In the genomic region with DNA sequence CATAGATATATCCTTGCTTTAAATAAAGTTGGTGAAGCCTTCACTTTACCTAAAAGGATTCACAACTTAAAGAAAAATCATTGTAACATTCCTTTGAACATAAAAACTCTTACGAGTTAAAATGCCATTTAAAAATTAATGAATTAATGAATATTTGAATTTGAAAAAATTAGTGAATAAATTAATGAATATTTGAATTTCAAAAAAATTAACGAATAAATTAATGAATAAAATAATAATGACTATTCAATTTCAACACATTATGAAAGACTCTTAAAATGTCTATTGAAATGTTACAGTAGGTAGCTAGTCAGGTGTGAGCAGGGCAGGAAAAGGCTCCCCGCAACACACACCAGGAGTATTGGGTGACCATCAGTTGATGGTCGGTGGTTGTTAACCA, we compare ENCODE assay signal across 25 cellular contexts. TPM values are rescaled to one million over a fixed set of nuclear protein-coding genes. Genes with fewer than 3 reads are reported as not detected.
"Had no signal": no experiment of that assay in that cellular context is flagged by ENCODE, and none has a peak within 500 bp of the region (broad histone marks: within the 10 kb centered on the region; RNA-seq: fewer than 3 reads in every experiment).

No MANE protein-coding gene starts in this region.

- H3K27me3 ChIP-seq: dorsolateral prefrontal cortex, esophagus squamous epithelium, gastroesophageal sphincter, heart left ventricle, hepatocyte, left lung had no signal

- FAIRE-seq: endothelial cell of umbilical vein had no signal

- H3K36me3 Mint-ChIP-seq: immature natural killer cell had no signal

- ATAC-seq: esophagus mucosa, gastroesophageal sphincter, heart left ventricle, left cardiac atrium, left lung, left ventricle myocardium superior, lower lobe of right lung, mucosa of descending colon had no signal

- H3K9me3 Mint-ChIP-seq: immature natural killer cell, mesothelial cell of epicardium had no signal

- DNase-seq: dermis blood vessel endothelial cell; dorsolateral prefrontal cortex; effector CD4-positive, alpha-beta T cell; effector memory CD4-positive, alpha-beta T cell; erythroblast; esophagus squamous epithelium; foreskin fibroblast; foreskin melanocyte; heart left ventricle; hypothalamus; immature natural killer cell; islet precursor cell; left cardiac atrium; left lung; left ventricle myocardium superior; lower lobe of right lung; mesenchymal stem cell; mucosa of descending colon had no signal

- H3K9me3 ChIP-seq: esophagus squamous epithelium, gastroesophageal sphincter, heart left ventricle, left lung, lower lobe of right lung, mucosa of descending colon had no signal

- H3K4me1 Mint-ChIP-seq: immature natural killer cell had no signal

- H3K4me1 ChIP-seq: esophagus squamous epithelium, heart left ventricle, left lung, lower lobe of right lung had no signal

- H3K4me3 Mint-ChIP-seq: immature natural killer cell, mesothelial cell of epicardium had no signal

- H3K27ac ChIP-seq: coronary artery, dorsolateral prefrontal cortex, epithelial cell of prostate, esophagus squamous epithelium, gastroesophageal sphincter, heart left ventricle, hepatocyte, left lung, lower lobe of right lung had no signal

- H3K27ac Mint-ChIP-seq: immature natural killer cell, mesothelial cell of epicardium had no signal

- H3K36me3 ChIP-seq: esophagus squamous epithelium, gastroesophageal sphincter, heart left ventricle, left lung, lower lobe of right lung had no signal

- H3K4me3 ChIP-seq: coronary artery, dorsolateral prefrontal cortex, esophagus squamous epithelium, gastroesophageal sphincter, heart left ventricle, hepatocyte, left lung, lower lobe of right lung, mucosa of descending colon had no signal

RNA-seq across cellular contexts. Expression of gene ARHGAP20, which starts 22.9 kb away (rescaled TPM):
- polyA plus RNA-seq: immature natural killer cell had no signal
